Comparison of ENCODE assay signal across 1 cellular context in genomic region chrX:69031971-69032391, GRCh38.
TF ChIP-seq lines count a peak whose summit lies in the region.

No MANE protein-coding gene starts in this region.

TF ChIP-seq in HEK293T, 16 proteins besides CTCF, POLR2A, EP300 and RAD21 (continued from another document):
- TF ChIP-seq SUZ12 (IDR thresholded peaks at IDR 0.05): no peak
- no peak for TF ChIP-seq FOXA1 (IDR thresholded peaks at IDR 0.05)
- no peak for TF ChIP-seq CTBP1 (IDR thresholded peaks at IDR 0.05; ENCODE audit: borderline replicate concordance)
